In the genomic region with DNA sequence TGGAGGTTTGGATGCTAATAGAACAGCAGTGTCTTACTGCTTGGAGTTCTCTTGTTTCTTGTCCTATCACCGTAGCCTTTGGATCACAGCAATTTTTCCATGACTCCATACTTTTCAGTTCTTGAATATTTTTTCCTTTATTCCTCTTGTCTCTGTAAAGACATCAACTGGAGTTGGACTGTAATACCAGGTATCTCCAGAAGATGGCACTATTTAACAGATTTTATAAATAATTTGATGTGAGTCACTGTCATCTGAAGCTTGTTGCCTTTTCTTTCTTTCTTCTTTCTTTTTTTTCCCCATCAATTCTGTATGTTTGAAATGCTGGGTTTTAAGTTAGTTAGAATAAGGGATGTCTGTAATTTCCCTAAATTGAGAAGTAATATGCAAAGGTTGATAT, we compare ENCODE assay signal across 9 cellular contexts. TPM values are rescaled to one million over a fixed set of nuclear protein-coding genes. Genes with fewer than 3 reads are reported as not detected.
A peak's percentile ranks its signal among the peaks of the same experiment; 100 is the strongest.
DNase-seq lines count a peak whose midpoint lies in the region; ATAC-seq and TF ChIP-seq lines count a peak whose summit lies in the region.
"Had no signal": no experiment of that assay in that cellular context is flagged by ENCODE, and none has a peak within 500 bp of the region (broad histone marks: within the 10 kb centered on the region; RNA-seq: fewer than 3 reads in every experiment).

No MANE protein-coding gene starts in this region.

- ATAC-seq in left lobe of liver (peak; percentile 63), GM21737 (IDR thresholded peaks at IDR 0.05; ENCODE audit: unreplicated experiment) (no peak), GM18498 (IDR thresholded peaks at IDR 0.05; ENCODE audit: unreplicated experiment) (no peak)

- no peaks in the 10 kb centered on the region for H3K4me1 ChIP-seq in MM.1S (ENCODE audit: low read length)
- no peaks in the 10 kb centered on the region for H3K4me1 ChIP-seq in ascending aorta
- H3K4me1 ChIP-seq: BLaER1 had no signal

- no peaks in the 10 kb centered on the region for H3F3A ChIP-seq in MM.1S (ENCODE audit: insufficient read depth, low read length)

- intact Hi-C loops in ascending aorta (cut with DNase I), result loop anchor here (5.0 to 10.0 kb wide), 2 partner anchors 271 to 298 kb away; no protein-coding TSS in a partner anchor

- no peaks in the 10 kb centered on the region for H3K27me3 ChIP-seq in MM.1S (replicated peaks; ENCODE audit: insufficient read depth, low read length)
- H3K27me3 ChIP-seq in ascending aorta, result no peaks in the 10 kb centered on the region

- no peak overlapping the region for H3K4me2 ChIP-seq in MM.1S (ENCODE audit: low read depth, low read length)
- H3K4me2 ChIP-seq: BLaER1 had no signal

- no peaks in the 10 kb centered on the region for H3K79me2 ChIP-seq in MM.1S (ENCODE audit: low read length)

- peaks cover 3% of the 10 kb centered on the region; the same call in 1 of the 2 replicates for H4K20me1 ChIP-seq in MM.1S (ENCODE audit: insufficient read depth, low read length)

- no peaks in the 10 kb centered on the region for H3K9me2 ChIP-seq in MM.1S (replicated peaks; ENCODE audit: insufficient read depth, low read length)

- no peak overlapping the region for H3K4me3 ChIP-seq in MM.1S (ENCODE audit: low read length)
- H3K4me3 ChIP-seq in ascending aorta, result no peak overlapping the region
- H3K4me3 ChIP-seq: BLaER1 had no signal

- no peak overlapping the region for H2AFZ ChIP-seq in MM.1S (ENCODE audit: low read length)

- DNase-seq in NCI-H1105 treated with DMSO at 0.1 percent for 48 hours (lab: John Stamatoyannopoulos, UW) (peak; percentile 42), NCI-H1105 (lab: John Stamatoyannopoulos, UW) (no peak), MM.1S (peak; percentile 57), ascending aorta (ENCODE audit: low spot score in 2 of 2) (no peak), left lobe of liver (ENCODE audit: low spot score) (no peak)
- no peak for DNase-seq in activated CD8-positive, alpha-beta memory T cell treated with anti-CD3 and anti-CD28 coated beads, Interleukin-2, amount 50 U/mL, for 48 hours

- H3K9ac ChIP-seq in MM.1S (ENCODE audit: low read length), result no peak overlapping the region
- H3K9ac ChIP-seq: BLaER1 had no signal

- H3K36me3 ChIP-seq in MM.1S (replicated peaks; ENCODE audit: insufficient read depth, low read length) (no peaks in the 10 kb centered on the region; the same call in 1 of the 2 replicates), ascending aorta (no peaks in the 10 kb centered on the region)

- TF ChIP-seq CTCF in MM.1S (IDR thresholded peaks at IDR 0.05; ENCODE audit: low read length) (peak; percentile 67), ascending aorta (IDR thresholded peaks at IDR 0.05) (peak; percentile 34 to 57 (median 56))

- H3K27ac ChIP-seq in MM.1S (ENCODE audit: low read length) (no peak overlapping the region), ascending aorta (no peak overlapping the region)
- H3K27ac ChIP-seq: BLaER1 had no signal

- no peaks in the 10 kb centered on the region for H3K9me3 ChIP-seq in MM.1S (replicated peaks; ENCODE audit: insufficient read depth, low read length)
- no peaks in the 10 kb centered on the region for H3K9me3 ChIP-seq in ascending aorta
- H3K9me3 ChIP-seq: BLaER1 had no signal

RNA-seq across cellular contexts. Expression of a gene that starts 24.1 kb away (rescaled TPM):
- 20.3 TPM for total RNA-seq in ascending aorta
- total RNA-seq in left lobe of liver, result 6.8 TPM

Comparison
In these comparisons a context has a peak if more than half of its experiments do, and no peak if none do; other contexts are left out.
1. DNase-seq: peak in NCI-H1105 treated with DMSO at 0.1 percent for 48 hours (single experiment) and MM.1S (single experiment); none in NCI-H1105 (single experiment), ascending aorta (0 of 2), left lobe of liver (single experiment) and activated CD8-positive, alpha-beta memory T cell treated with anti-CD3 and anti-CD28 coated beads, Interleukin-2, amount 50 U/mL, for 48 hours (single experiment).